18 cellular contexts compared by ENCODE assay signal in genomic region chr9:85533538-85533937, GRCh38.
"Had no signal": no experiment of that assay in that cellular context is flagged by ENCODE, and none has a peak within 500 bp of the region (broad histone marks: within the 10 kb centered on the region; RNA-seq: fewer than 3 reads in every experiment).

No MANE protein-coding gene starts in this region.

- H3K9me3 ChIP-seq: esophagus muscularis mucosa, prostate gland, right atrium auricular region, sigmoid colon, stomach, thyroid gland had no signal

- H3K27ac ChIP-seq: esophagus muscularis mucosa, neural progenitor cell, prostate gland, right atrium auricular region, sigmoid colon, stomach, thyroid gland had no signal

- H3K4me3 ChIP-seq: coronary artery, esophagus muscularis mucosa, lung, neural progenitor cell, prostate gland, right atrium auricular region, sigmoid colon, stomach, thyroid gland had no signal

- H2AFZ ChIP-seq: neural progenitor cell had no signal

- FAIRE-seq: endothelial cell of umbilical vein, kidney had no signal

- DNase-seq: effector memory CD4-positive, alpha-beta T cell; foreskin melanocyte; hypothalamus; kidney; nucleus accumbens; sigmoid colon; stimulated activated CD4-positive, alpha-beta T cell treated with anti-CD3 and anti-CD28 coated beads, Interleukin-2, amount 100 ng/mL, for 24 hours; stimulated activated CD4-positive, alpha-beta T cell treated with anti-CD3 and anti-CD28 coated beads, Interleukin-4, amount 100 ng/mL, for 24 hours; stimulated activated naive CD4-positive, alpha-beta T cell treated with Interleukin-2 at 50 U/mL for 16 hours; stomach; thyroid gland had no signal

- H3K9ac ChIP-seq: neural progenitor cell had no signal

- H3K4me1 ChIP-seq: neural progenitor cell, prostate gland had no signal

- H3K36me3 ChIP-seq: esophagus muscularis mucosa, neural progenitor cell, prostate gland, right atrium auricular region, sigmoid colon, stomach, thyroid gland had no signal

- H3K4me2 ChIP-seq: neural progenitor cell had no signal

- H3K27me3 ChIP-seq: esophagus muscularis mucosa, neural progenitor cell, right atrium auricular region, sigmoid colon, stomach, thyroid gland had no signal
